In the genomic region with DNA sequence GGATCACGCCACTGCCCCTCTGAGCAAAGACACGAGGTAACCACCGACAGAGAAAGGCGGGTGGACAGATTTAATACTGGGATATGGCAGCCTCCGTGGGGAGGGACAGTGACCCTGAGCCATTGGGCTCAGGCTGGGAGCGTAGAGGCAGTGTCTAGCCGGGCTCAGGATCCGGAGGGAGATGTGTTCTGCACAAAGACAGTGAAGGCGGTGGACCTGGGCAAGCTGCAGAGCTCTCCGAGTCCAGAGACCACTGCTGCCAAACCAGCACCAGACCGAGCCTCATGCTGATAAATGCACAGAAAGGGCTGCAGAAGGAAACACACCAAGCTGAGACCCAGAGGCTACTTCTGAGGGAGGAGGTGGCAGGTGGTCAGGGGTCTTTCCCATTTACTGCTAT, we compare ENCODE assay signal across 20 cellular contexts. TPM values are rescaled to one million over a fixed set of nuclear protein-coding genes. Genes with fewer than 3 reads are reported as not detected.
DNase-seq lines count a peak whose midpoint lies in the region; ATAC-seq, FAIRE-seq and TF ChIP-seq lines count a peak whose summit lies in the region.
"Had no signal": no experiment of that assay in that cellular context is flagged by ENCODE, and none has a peak within 500 bp of the region (broad histone marks: within the 10 kb centered on the region; RNA-seq: fewer than 3 reads in every experiment).

No MANE protein-coding gene starts in this region.

- peak overlapping the region; percentile 2 for H2BK5ac ChIP-seq in trophoblast cell (ENCODE audit: low read depth, low read length, poor library complexity)

- H4K20me1 ChIP-seq in GM23338 (replicated peaks; ENCODE audit: insufficient read depth) = no peaks in the 10 kb centered on the region

- H2AFZ ChIP-seq in GM23338 = no peak overlapping the region
- H2AFZ ChIP-seq in trophoblast cell (ENCODE audit: insufficient read depth, low read length, poor library complexity) = no peak overlapping the region

- H3K27ac ChIP-seq in GM23338 (ENCODE audit: low read depth) (no peak overlapping the region), RWPE2 (ENCODE audit: poor library complexity, severe bottlenecking) (peak overlapping the region; percentile 94), esophagus muscularis mucosa (replicated peaks in 1 of 4) (peak overlapping the region in 3 of 4 donors; percentile 19 to 90 (median 88)), trophoblast cell (ENCODE audit: low read depth, low read length) (peak overlapping the region; percentile 85)
- H3K27ac ChIP-seq: HL-60, SJSA1 had no signal

- H3K14ac ChIP-seq in trophoblast cell (ENCODE audit: low read length) = peak overlapping the region; percentile 38

- H3K27me3 Mint-ChIP-seq in GM23338 (ENCODE audit: insufficient read depth, low read depth, poor library complexity) = peaks cover 16% of the 10 kb centered on the region
- no peaks in the 10 kb centered on the region for H3K27me3 Mint-ChIP-seq in activated T-helper 2 cell treated with anti-CD3 and anti-CD28 coated beads, Interferon-gamma antibody, Interleukin-2, Interleukin-4, amounts not matched to agents 10 μg/mL and 5 μg/mL and 100 μg/mL, durations not matched to agents 14 hours and 24 hours and 36 hours (ENCODE audit: low read depth)
- H3K27me3 Mint-ChIP-seq: CD4-positive, CD25-positive, alpha-beta regulatory T cell had no signal

- WGBS in esophagus muscularis mucosa = 88% methylated on average over 11 of the region's 11 CpGs
- no CpG with 5 or more reads among the region's 11 CpGs for WGBS in trophoblast cell (ENCODE audit: extremely low coverage, insufficient coverage, insufficient read length)

- H3K23ac ChIP-seq in trophoblast cell (ENCODE audit: low read length) = no peak overlapping the region

- no peaks in the 10 kb centered on the region for H3K9me2 ChIP-seq in GM23338 (ENCODE audit: insufficient read depth)

- H3K4me2 ChIP-seq in GM23338 = peak overlapping the region; percentile 62; the same call in 1 of the 2 replicates
- no peak overlapping the region for H3K4me2 ChIP-seq in trophoblast cell (ENCODE audit: low read length)

- H3K4me1 Mint-ChIP-seq in GM23338 = peaks cover 74% of the 10 kb centered on the region
- H3K4me1 Mint-ChIP-seq in activated T-helper 2 cell treated with anti-CD3 and anti-CD28 coated beads, Interferon-gamma antibody, Interleukin-2, Interleukin-4, amounts not matched to agents 10 μg/mL and 5 μg/mL and 100 μg/mL, durations not matched to agents 14 hours and 24 hours and 36 hours (ENCODE audit: low read depth) = no peaks in the 10 kb centered on the region
- H3K4me1 Mint-ChIP-seq: CD4-positive, CD25-positive, alpha-beta regulatory T cell had no signal

- TF ChIP-seq CTCF in GM23338 (conservative IDR thresholded peaks at IDR 0.05; ENCODE audit: low read depth in 2 of 2) = no peak
- no peak for TF ChIP-seq CTCF in RWPE2 (IDR thresholded peaks at IDR 0.05; ENCODE audit: poor library complexity, severe bottlenecking)
- TF ChIP-seq CTCF in esophagus muscularis mucosa (IDR thresholded peaks at IDR 0.05) = no peak

- no peak overlapping the region for H4K12ac ChIP-seq in trophoblast cell (ENCODE audit: low read depth, low read length)

- TF ChIP-seq POLR2A in esophagus muscularis mucosa (IDR thresholded peaks at IDR 0.05; ENCODE audit: low read depth) = no peak

- no peaks in the 10 kb centered on the region for H3K9me3 Mint-ChIP-seq in GM23338
- no peaks in the 10 kb centered on the region for H3K9me3 Mint-ChIP-seq in activated T-helper 2 cell treated with anti-CD3 and anti-CD28 coated beads, Interferon-gamma antibody, Interleukin-2, Interleukin-4, amounts not matched to agents 10 μg/mL and 5 μg/mL and 100 μg/mL, durations not matched to agents 14 hours and 24 hours and 36 hours
- H3K9me3 Mint-ChIP-seq: CD4-positive, CD25-positive, alpha-beta regulatory T cell had no signal

- no peaks in the 10 kb centered on the region for H3K27me3 ChIP-seq in GM23338 (ENCODE audit: insufficient read depth)
- no peaks in the 10 kb centered on the region for H3K27me3 ChIP-seq in RWPE2 (ENCODE audit: insufficient read depth, poor library complexity, severe bottlenecking)
- no peaks in the 10 kb centered on the region for H3K27me3 ChIP-seq in esophagus muscularis mucosa
- no peaks in the 10 kb centered on the region for H3K27me3 ChIP-seq in trophoblast cell (ENCODE audit: insufficient read depth, low read length)
- H3K27me3 ChIP-seq: SJSA1 had no signal

- H3F3A ChIP-seq in GM23338 (replicated peaks; ENCODE audit: low read depth) = peaks cover 6% of the 10 kb centered on the region; the same call in 1 of the 2 replicates

- peak overlapping the region; percentile 42 for H3K18ac ChIP-seq in trophoblast cell (ENCODE audit: low read length)

- peaks cover 36% of the 10 kb centered on the region for H3K4me1 ChIP-seq in GM23338 (ENCODE audit: insufficient read depth)
- peaks cover 44% of the 10 kb centered on the region for H3K4me1 ChIP-seq in RWPE2 (ENCODE audit: insufficient read depth, poor library complexity, severe bottlenecking)
- peaks cover 49 to 96% (median 92%) of the 10 kb centered on the region in 4 donors for H3K4me1 ChIP-seq in esophagus muscularis mucosa
- peaks cover 50 to 51% of the 10 kb centered on the region in 2 experiments for H3K4me1 ChIP-seq in trophoblast cell (ENCODE audit: control insufficient read depth in 1 of 2, insufficient read depth in 2 of 2, low read length in 2 of 2)
- H3K4me1 ChIP-seq: Caco-2 had no signal

- no peaks in the 10 kb centered on the region for H3K36me3 ChIP-seq in GM23338 (ENCODE audit: insufficient read depth)
- H3K36me3 ChIP-seq in RWPE2 (ENCODE audit: low read depth) = no peaks in the 10 kb centered on the region
- H3K36me3 ChIP-seq in esophagus muscularis mucosa = no peaks in the 10 kb centered on the region
- no peaks in the 10 kb centered on the region for H3K36me3 ChIP-seq in trophoblast cell (ENCODE audit: control insufficient read depth in 1 of 2, insufficient read depth in 2 of 2, low read length in 2 of 2)
- H3K36me3 ChIP-seq: HAP-1, SJSA1 had no signal

- no peaks in the 10 kb centered on the region for H3K36me3 Mint-ChIP-seq in GM23338 (ENCODE audit: low read depth)
- no peaks in the 10 kb centered on the region for H3K36me3 Mint-ChIP-seq in activated T-helper 2 cell treated with anti-CD3 and anti-CD28 coated beads, Interferon-gamma antibody, Interleukin-2, Interleukin-4, amounts not matched to agents 10 μg/mL and 5 μg/mL and 100 μg/mL, durations not matched to agents 14 hours and 24 hours and 36 hours (ENCODE audit: low read depth)

- ATAC-seq in GM23338 (no peak), RWPE2 (ENCODE audit: low read depth) (no peak)
- ATAC-seq: K562 had no signal

- no peak overlapping the region for H3K9ac ChIP-seq in trophoblast cell (ENCODE audit: low read length)

- peak overlapping the region; percentile 54 for H2BK120ac ChIP-seq in trophoblast cell (ENCODE audit: insufficient read depth, low read length, poor library complexity)

- no peaks in the 10 kb centered on the region for H3K9me3 ChIP-seq in RWPE2 (ENCODE audit: severe bottlenecking)
- H3K9me3 ChIP-seq in esophagus muscularis mucosa = no peaks in the 10 kb centered on the region
- no peaks in the 10 kb centered on the region for H3K9me3 ChIP-seq in trophoblast cell (ENCODE audit: insufficient read depth, low read depth, low read length)
- H3K9me3 ChIP-seq: Caco-2, HAP-1, SJSA1 had no signal

- H2AK5ac ChIP-seq in trophoblast cell (ENCODE audit: low read length) = peak overlapping the region; percentile 17

- intact Hi-C loops in esophagus muscularis mucosa (cut with DNase I) = no loop called here
- intact Hi-C loops in activated T-helper 2 cell treated with anti-CD3 and anti-CD28 coated beads, Interferon-gamma antibody, Interleukin-2, Interleukin-4, amounts not matched to agents 10 μg/mL and 5 μg/mL and 100 μg/mL, durations not matched to agents 14 hours and 24 hours and 36 hours (cut with micrococcal nuclease) = no loop called here

- TF ChIP-seq EP300 in esophagus muscularis mucosa (IDR thresholded peaks at IDR 0.05) = no peak

- H3K4me3 ChIP-seq in GM23338 (no peak overlapping the region), RWPE2 (ENCODE audit: severe bottlenecking) (no peak overlapping the region), esophagus muscularis mucosa (no peak overlapping the region), trophoblast cell (ENCODE audit: low read depth, low read length) (no peak overlapping the region)
- H3K4me3 ChIP-seq: HAP-1, K562, SJSA1 had no signal

- H3K27ac Mint-ChIP-seq in GM23338 = no peak overlapping the region
- H3K27ac Mint-ChIP-seq in activated T-helper 2 cell treated with anti-CD3 and anti-CD28 coated beads, Interferon-gamma antibody, Interleukin-2, Interleukin-4, amounts not matched to agents 10 μg/mL and 5 μg/mL and 100 μg/mL, durations not matched to agents 14 hours and 24 hours and 36 hours = no peak overlapping the region

- DNase-seq in GM23338 (ENCODE audit: low spot score) = no peak
- DNase-seq in RWPE2 (ENCODE audit: low spot score) = no peak
- no peak for DNase-seq in esophagus muscularis mucosa (ENCODE audit: extremely low spot score)
- no peak for DNase-seq in trophoblast cell
- no peak for DNase-seq in dermis blood vessel endothelial cell
- no peak for DNase-seq in GM19239 (ENCODE audit: insufficient read length, low spot score)
- no peak for DNase-seq in NCI-H526 (lab: John Stamatoyannopoulos, UW)
- no peak for DNase-seq in activated T-helper 2 cell treated with anti-CD3 and anti-CD28 coated beads, Interferon-gamma antibody, Interleukin-2, Interleukin-4, amounts not matched to agents 10 μg/mL and 5 μg/mL and 100 μg/mL, durations not matched to agents 14 hours and 24 hours and 36 hours (ENCODE audit: low spot score)
- DNase-seq: Caco-2; CD4-positive, CD25-positive, alpha-beta regulatory T cell; MV-4-11; NCI-H1417 treated with DMSO at 0.1 percent for 48 hours; NCI-H2029; NCI-H2171 treated with DMSO at 0.1 percent for 48 hours; NCI-H446 treated with DMSO at 0.1 percent for 48 hours; NCI-H748 treated with DMSO at 0.1 percent for 48 hours had no signal

- FAIRE-seq in GM19239 (lab: Jason Lieb, UNC) = no peak
- FAIRE-seq: K562 had no signal

- no peak overlapping the region for H3K4me3 Mint-ChIP-seq in GM23338
- H3K4me3 Mint-ChIP-seq in activated T-helper 2 cell treated with anti-CD3 and anti-CD28 coated beads, Interferon-gamma antibody, Interleukin-2, Interleukin-4, amounts not matched to agents 10 μg/mL and 5 μg/mL and 100 μg/mL, durations not matched to agents 14 hours and 24 hours and 36 hours (ENCODE audit: low read depth) = no peak overlapping the region
- H3K4me3 Mint-ChIP-seq: CD4-positive, CD25-positive, alpha-beta regulatory T cell had no signal

- peak overlapping the region; percentile 11 for H4K8ac ChIP-seq in trophoblast cell (ENCODE audit: low read depth, low read length)

- no peaks in the 10 kb centered on the region for H3K79me2 ChIP-seq in GM23338 (replicated peaks; ENCODE audit: insufficient read depth)
- H3K79me2 ChIP-seq in trophoblast cell (ENCODE audit: control insufficient read depth, insufficient read depth, low read length, poor library complexity) = peaks cover 4% of the 10 kb centered on the region

- H2BK12ac ChIP-seq in trophoblast cell (ENCODE audit: low read length) = peak overlapping the region; percentile 61

- H3K79me1 ChIP-seq in trophoblast cell (ENCODE audit: low read length) = peaks cover 35% of the 10 kb centered on the region

- H4K91ac ChIP-seq in trophoblast cell (ENCODE audit: low read depth, low read length) = peak overlapping the region; percentile 91

- H3K4ac ChIP-seq in trophoblast cell (ENCODE audit: low read depth, low read length) = peak overlapping the region; percentile 24

RNA-seq across cellular contexts. Expression of gene MTSS2, which starts 26.5 kb away (rescaled TPM):
- 16.5 and 19.6 TPM in 2 replicates for total RNA-seq in GM23338 (2014; rRNA removed; shearing (Covaris generic))
- polyA plus RNA-seq in GM23338 (2016; fragmentation: Nextera tagmentation; extraction: Ambion mirVana) = 1.6 and 1.9 TPM in 2 replicates
- total RNA-seq in esophagus muscularis mucosa (100 to 1,000 TPM in 2 of 4 donors, 10 to 100 TPM in 2; 74.9 to 238 (median 130) TPM), dermis blood vessel endothelial cell (19.9 and 20.6 TPM in 2 replicates)
- polyA plus RNA-seq in trophoblast cell (2013) = 164 and 171 TPM in 2 replicates
- 1.3 TPM in 2 replicates for total RNA-seq in activated T-helper 2 cell treated with anti-CD3 and anti-CD28 coated beads, Interferon-gamma antibody, Interleukin-2, Interleukin-4, amounts not matched to agents 10 μg/mL and 5 μg/mL and 100 μg/mL, durations not matched to agents 14 hours and 24 hours and 36 hours
- polyA plus RNA-seq: CD4-positive, CD25-positive, alpha-beta regulatory T cell had no signal
